1 cellular context compared by ENCODE assay signal in genomic region chr16:29905668-29906067, GRCh38.
TF ChIP-seq lines count a peak whose summit lies in the region.

No MANE protein-coding gene starts in this region.

TF ChIP-seq in HepG2, 621 proteins besides CTCF, POLR2A, EP300 and RAD21:
- TF ChIP-seq ZNF768 (CRISPR knock-in tag; IDR thresholded peaks at IDR 0.05) (0 out of 2 replicates have a peak, but pooled peaks have one; percentile 15), ZNF713 (CRISPR knock-in tag; IDR thresholded peaks at IDR 0.05) (no peak)
